8 cellular contexts compared by ENCODE assay signal in the genomic region with DNA sequence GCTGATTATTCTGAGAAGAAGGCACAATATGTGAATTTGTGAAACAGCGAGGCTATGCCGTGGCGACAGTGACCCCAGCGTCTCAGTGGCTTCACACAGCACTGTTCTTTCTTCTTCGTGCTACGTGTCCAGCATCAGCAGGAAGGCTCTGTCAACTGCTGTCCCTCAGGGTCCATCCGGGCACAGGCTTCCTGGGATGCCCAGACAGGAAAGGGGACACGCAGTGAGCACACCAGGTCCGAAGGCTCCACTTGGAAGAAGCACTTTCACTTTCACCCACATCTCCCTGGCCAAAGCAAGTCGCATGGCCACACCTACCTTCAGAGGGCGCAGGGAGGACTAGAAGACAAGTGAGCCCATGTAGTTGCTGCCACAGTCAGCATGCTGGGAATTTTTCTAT. TPM values are rescaled to one million over a fixed set of nuclear protein-coding genes. Genes with fewer than 3 reads are reported as not detected.
DNase-seq lines count a peak whose midpoint lies in the region; ATAC-seq, FAIRE-seq and TF ChIP-seq lines count a peak whose summit lies in the region.

No MANE protein-coding gene starts in this region.

- intact Hi-C loops in activated CD8-positive, alpha-beta T cell treated with anti-CD3 and anti-CD28 coated beads for 36 hours (cut with micrococcal nuclease), result no loop called here
- intact Hi-C loops in A673 (cut with micrococcal nuclease; ENCODE audit: unreplicated experiment), result no loop called here

- peak overlapping the region; percentile 76 to 88 (median 85) for H3K4me2 ChIP-seq in BLaER1 treated with 17β-estradiol and CSF1 and Interleukin-3, amounts not matched to agents 10 nM and 100 nM

- no peak for TF ChIP-seq CTCF in activated CD8-positive, alpha-beta T cell treated with anti-CD3 and anti-CD28 coated beads for 36 hours (IDR thresholded peaks at IDR 0.05)
- TF ChIP-seq CTCF in right atrium auricular region (IDR thresholded peaks at IDR 0.05) (peak in 1 of 2 donors; percentile 13), A673 (conservative IDR thresholded peaks at IDR 0.05; ENCODE audit: low read depth, low read length) (no peak)

- H3K9ac ChIP-seq in BLaER1 treated with 17β-estradiol and CSF1 and Interleukin-3, amounts not matched to agents 10 nM and 100 nM, result peak overlapping the region; percentile 54 to 80 (median 74); a peak in 21 of 22 replicates

- H3K27me3 Mint-ChIP-seq in activated CD8-positive, alpha-beta T cell treated with anti-CD3 and anti-CD28 coated beads for 36 hours, result no peaks in the 10 kb centered on the region

- peaks cover 5 to 15% (median 8%) of the 10 kb centered on the region in 10 experiments; a peak in 16 of 20 replicates for H3K4me1 ChIP-seq in BLaER1 treated with 17β-estradiol and CSF1 and Interleukin-3, amounts not matched to agents 10 nM and 100 nM
- H3K4me1 ChIP-seq in right atrium auricular region, result no peaks in the 10 kb centered on the region
- no peaks in the 10 kb centered on the region for H3K4me1 ChIP-seq in A673 (ENCODE audit: insufficient read depth, low read length, poor library complexity, severe bottlenecking)

- H4K20me1 ChIP-seq in BLaER1 treated with 17β-estradiol and CSF1 and Interleukin-3, amounts not matched to agents 10 nM and 100 nM, result no peaks in the 10 kb centered on the region

- no TSS peak for BruUV-seq in A673 (replicated peaks; lab: Mats Ljungman, UMichigan)

- no peaks in the 10 kb centered on the region for H3K27me3 ChIP-seq in BLaER1 treated with 17β-estradiol and CSF1 and Interleukin-3, amounts not matched to agents 10 nM and 100 nM
- H3K27me3 ChIP-seq in right atrium auricular region (no peaks in the 10 kb centered on the region), A673 (replicated peaks; ENCODE audit: insufficient read depth, low read depth, low read length, poor library complexity) (no peaks in the 10 kb centered on the region)

- H3K36me3 ChIP-seq in BLaER1 treated with 17β-estradiol and CSF1 and Interleukin-3, amounts not matched to agents 10 nM and 100 nM, result no peaks in the 10 kb centered on the region
- H3K36me3 ChIP-seq in right atrium auricular region (no peaks in the 10 kb centered on the region), A673 (ENCODE audit: insufficient read depth, low read length, poor library complexity, severe bottlenecking) (no peaks in the 10 kb centered on the region)

- peak; percentile 20 for DNase-seq in GM19239 (ENCODE audit: insufficient read length, low spot score)
- DNase-seq in NCI-H146 treated with DMSO at 0.1 percent for 48 hours (lab: John Stamatoyannopoulos, UW; ENCODE audit: unreplicated experiment), result peak; percentile 69
- peak; percentile 23 for DNase-seq in activated CD8-positive, alpha-beta T cell treated with anti-CD3 and anti-CD28 coated beads for 36 hours
- no peak for DNase-seq in right atrium auricular region (ENCODE audit: low spot score)
- DNase-seq in superior temporal gyrus (ENCODE audit: extremely low spot score), result peak; percentile 27
- DNase-seq in A673 (ENCODE audit: low spot score), result no peak

- no peaks in the 10 kb centered on the region for H3K9me3 Mint-ChIP-seq in activated CD8-positive, alpha-beta T cell treated with anti-CD3 and anti-CD28 coated beads for 36 hours

- peak overlapping the region; percentile 51 to 77 (median 65) for H3K4me3 ChIP-seq in BLaER1 treated with 17β-estradiol and CSF1 and Interleukin-3, amounts not matched to agents 10 nM and 100 nM
- H3K4me3 ChIP-seq in right atrium auricular region, result peak overlapping the region; percentile 32 to 47
- H3K4me3 ChIP-seq in A673 (ENCODE audit: low read depth, low read length, poor library complexity, severe bottlenecking), result no peak overlapping the region

- H3K9me3 ChIP-seq in BLaER1 treated with 17β-estradiol and CSF1 and Interleukin-3, amounts not matched to agents 10 nM and 100 nM (replicated peaks in 1 of 11), result peaks cover 0 to 19% (median 6%) of the 10 kb centered on the region in 11 experiments; a peak in 11 of 22 replicates
- H3K9me3 ChIP-seq in right atrium auricular region, result no peaks in the 10 kb centered on the region
- no peaks in the 10 kb centered on the region for H3K9me3 ChIP-seq in A673 (ENCODE audit: low read depth, low read length, poor library complexity, severe bottlenecking)

- peak overlapping the region in 9 of 11 experiments; percentile 31 to 63 (median 53); a peak in 13 of 22 replicates for H3K27ac ChIP-seq in BLaER1 treated with 17β-estradiol and CSF1 and Interleukin-3, amounts not matched to agents 10 nM and 100 nM
- H3K27ac ChIP-seq in right atrium auricular region (peak overlapping the region in 1 of 2 donors; percentile 34), A673 (ENCODE audit: low read depth, low read length, poor library complexity, severe bottlenecking) (no peak overlapping the region)

- H3K27ac Mint-ChIP-seq in activated CD8-positive, alpha-beta T cell treated with anti-CD3 and anti-CD28 coated beads for 36 hours, result no peak overlapping the region

- FAIRE-seq in GM19239 (lab: Jason Lieb, UNC), result no peak

- peak overlapping the region; percentile 68 for H3K4me3 Mint-ChIP-seq in activated CD8-positive, alpha-beta T cell treated with anti-CD3 and anti-CD28 coated beads for 36 hours

- POLR2A ChIA-PET in activated CD8-positive, alpha-beta T cell treated with anti-CD3 and anti-CD28 coated beads for 36 hours (lab: Charles Lee), result no interaction called here
- POLR2A ChIA-PET in A673 (lab: Charles Lee; ENCODE audit: low non-redundant PET), result no interaction called here

- H3K36me3 Mint-ChIP-seq in activated CD8-positive, alpha-beta T cell treated with anti-CD3 and anti-CD28 coated beads for 36 hours (ENCODE audit: low read depth), result no peaks in the 10 kb centered on the region

- CTCF ChIA-PET in activated CD8-positive, alpha-beta T cell treated with anti-CD3 and anti-CD28 coated beads for 36 hours (lab: Charles Lee), result no interaction called here
- CTCF ChIA-PET in A673 (lab: Charles Lee), result no interaction called here

- peak; percentile 58 for ATAC-seq in activated CD8-positive, alpha-beta T cell treated with anti-CD3 and anti-CD28 coated beads for 36 hours
- ATAC-seq in HG02623 (IDR thresholded peaks at IDR 0.05; ENCODE audit: unreplicated experiment), result no peak

- H3K4me1 Mint-ChIP-seq in activated CD8-positive, alpha-beta T cell treated with anti-CD3 and anti-CD28 coated beads for 36 hours (ENCODE audit: low read depth), result peaks cover 9% of the 10 kb centered on the region

RNA-seq across cellular contexts. Expression of a gene that starts 47.3 kb away (rescaled TPM):
- 10 to 100 TPM; 20.0 to 21.1 TPM for total RNA-seq in activated CD8-positive, alpha-beta T cell treated with anti-CD3 and anti-CD28 coated beads for 36 hours
- total RNA-seq in right atrium auricular region (10 to 100 TPM; 16.7 to 33.9 TPM), A673 (2021) (6.9 and 7.4 TPM in 2 replicates)

RNA-seq across cellular contexts. Expression of a gene that starts 49.0 kb away (rescaled TPM):
- total RNA-seq in activated CD8-positive, alpha-beta T cell treated with anti-CD3 and anti-CD28 coated beads for 36 hours, result 10 to 100 TPM; 10.8 to 11.0 TPM
- total RNA-seq in right atrium auricular region, result 10 to 100 TPM; 14.5 to 19.4 TPM
- 1.8 and 3.6 TPM in 2 replicates for total RNA-seq in A673 (2021)

Comparison
In these comparisons a context has a peak if more than half of its experiments do, and no peak if none do; other contexts are left out.
1. DNase-seq: peak in GM19239 (single experiment), NCI-H146 treated with DMSO at 0.1 percent for 48 hours (single experiment), activated CD8-positive, alpha-beta T cell treated with anti-CD3 and anti-CD28 coated beads for 36 hours (single experiment) and superior temporal gyrus (single experiment); none in right atrium auricular region (single experiment) and A673 (single experiment).